In genomic region chr4:11429646-11430045, GRCh38 we compare ENCODE assay signal across 9 cellular contexts. TPM values are rescaled to one million over a fixed set of nuclear protein-coding genes. Genes with fewer than 3 reads are reported as not detected.
DNase-seq lines count a peak whose midpoint lies in the region; ATAC-seq and TF ChIP-seq lines count a peak whose summit lies in the region.
"Had no signal": no experiment of that assay in that cellular context is flagged by ENCODE, and none has a peak within 500 bp of the region (broad histone marks: within the 10 kb centered on the region; RNA-seq: fewer than 3 reads in every experiment).

No MANE protein-coding gene starts in this region.

- no peak for ATAC-seq in left cardiac atrium
- ATAC-seq in GM21526 (IDR thresholded peaks at IDR 0.05; ENCODE audit: low FRiP score, unreplicated experiment), result no peak

- H3K4me1 ChIP-seq in left ventricle myocardium inferior (peaks cover 28% of the 10 kb centered on the region), mononuclear cell (ENCODE audit: insufficient read depth, low read length) (peaks cover 26% of the 10 kb centered on the region)

- no peaks in the 10 kb centered on the region for H3K36me3 ChIP-seq in left ventricle myocardium inferior

- no peaks in the 10 kb centered on the region for H3K9me3 ChIP-seq in left ventricle myocardium inferior (replicated peaks)
- no peaks in the 10 kb centered on the region for H3K9me3 ChIP-seq in mononuclear cell (ENCODE audit: low read depth, low read length)

- TF ChIP-seq CTCF in left ventricle myocardium inferior (IDR thresholded peaks at IDR 0.05; ENCODE audit: borderline replicate concordance) (no peak), chondrocyte (IDR thresholded peaks at IDR 0.05) (no peak), osteocyte (IDR thresholded peaks at IDR 0.05) (no peak)

- H3K4me1 Mint-ChIP-seq in chondrocyte (ENCODE audit: low read depth) (peaks cover 15% of the 10 kb centered on the region), osteocyte (ENCODE audit: unreplicated experiment) (no peaks in the 10 kb centered on the region)

- H3K27me3 ChIP-seq in left ventricle myocardium inferior (ENCODE audit: low read depth) (peaks cover 32% of the 10 kb centered on the region), mononuclear cell (ENCODE audit: insufficient read depth, low read length) (peaks cover 46% of the 10 kb centered on the region)

- H3K27me3 Mint-ChIP-seq in chondrocyte (ENCODE audit: low read depth) (peaks cover 53% of the 10 kb centered on the region), osteocyte (ENCODE audit: unreplicated experiment) (peaks cover 63% of the 10 kb centered on the region)

- peak overlapping the region; percentile 73 for H3K4me3 ChIP-seq in left ventricle myocardium inferior
- peak overlapping the region; percentile 41 for H3K4me3 ChIP-seq in mononuclear cell (ENCODE audit: low read length)

- intact Hi-C loops in left ventricle myocardium inferior (cut with micrococcal nuclease) (no loop called here), left cardiac atrium (cut with DNase I) (loop anchor here (5.0 to 10.0 kb wide), 3 partner anchors 193 to 847 kb away; no protein-coding TSS in a partner anchor)

- H3K27ac Mint-ChIP-seq in chondrocyte (ENCODE audit: unreplicated experiment), result no peak overlapping the region
- no peak overlapping the region for H3K27ac Mint-ChIP-seq in osteocyte (ENCODE audit: unreplicated experiment)

- DNase-seq in left ventricle myocardium inferior (no peak), left cardiac atrium (no peak), chondrocyte (ENCODE audit: low spot score) (no peak), ureter (ENCODE audit: low spot score) (peak; percentile 51), DMS79 (lab: John Stamatoyannopoulos, UW) (no peak), osteocyte (ENCODE audit: extremely low spot score, unreplicated experiment) (no peak)

- H3K27ac ChIP-seq in left ventricle myocardium inferior (replicated peaks), result peak overlapping the region; percentile 60

- no peaks in the 10 kb centered on the region for H3K36me3 Mint-ChIP-seq in chondrocyte (ENCODE audit: low read depth)
- H3K36me3 Mint-ChIP-seq in osteocyte (ENCODE audit: unreplicated experiment), result no peaks in the 10 kb centered on the region

- H3K4me3 Mint-ChIP-seq in chondrocyte (ENCODE audit: unreplicated experiment) (peak overlapping the region; percentile 53), osteocyte (ENCODE audit: unreplicated experiment) (no peak overlapping the region)

- H3K9me3 Mint-ChIP-seq in chondrocyte (ENCODE audit: low read depth) (no peaks in the 10 kb centered on the region), osteocyte (ENCODE audit: unreplicated experiment) (no peaks in the 10 kb centered on the region)

RNA-seq across cellular contexts. Expression of gene HS3ST1, which starts 1.0 kb away (rescaled TPM):
- total RNA-seq in left ventricle myocardium inferior (2.4 TPM), left cardiac atrium (1 to 10 TPM; 1.9 to 7.6 TPM), chondrocyte (not detected in 3 replicates), mononuclear cell (0.10 TPM), ureter (9.8 TPM), osteocyte (0.27 TPM in 1 of 2 replicates, not detected in the other)
- total RNA-seq: fibroblast of villous mesenchyme had no signal
